ENCODE assay signal across 11 cellular contexts in genomic region chr12:53060721-53061276, GRCh38. TPM values are rescaled to one million over a fixed set of nuclear protein-coding genes. Genes with fewer than 3 reads are reported as not detected.
DNase-seq lines count a peak whose midpoint lies in the region; ATAC-seq, FAIRE-seq and TF ChIP-seq lines count a peak whose summit lies in the region.
"Had no signal": no experiment of that assay in that cellular context is flagged by ENCODE, and none has a peak within 500 bp of the region (broad histone marks: within the 10 kb centered on the region; RNA-seq: fewer than 3 reads in every experiment).

No MANE protein-coding gene starts in this region.

- CTCF ChIA-PET in K562 (lab: Yijun Ruan, JAX; ENCODE audit: low intra/inter-chr PET ratio): no interaction called here

- H3K36me3 ChIP-seq in K562 (ENCODE audit: control insufficient read depth, insufficient read depth, low read length) (peaks cover 5% of the 10 kb centered on the region; the same call in 2 of the 3 replicates), uterus (no peaks in the 10 kb centered on the region)

- peak overlapping the region in 1 of 2 experiments; percentile 10; a peak in 2 of 4 replicates for H3K9ac ChIP-seq in K562 (ENCODE audit: insufficient read depth in 1 of 2, low read depth in 2 of 2, low read length in 2 of 2)

- H3K27ac ChIP-seq in K562 (ENCODE audit: extremely low read depth, low read depth, low read length): no peak overlapping the region
- H3K27ac ChIP-seq in uterus: peak overlapping the region; percentile 82 to 86

- TF ChIP-seq RAD21 in K562 (CRISPR knock-in tag; conservative IDR thresholded peaks at IDR 0.05 in 1 of 2, IDR thresholded peaks at IDR 0.05 in 1 of 2): no peak

- ATAC-seq in K562: no peak
- ATAC-seq in HG02588 (IDR thresholded peaks at IDR 0.05; ENCODE audit: unreplicated experiment): no peak
- no peak for ATAC-seq in HG02973 (IDR thresholded peaks at IDR 0.05; ENCODE audit: unreplicated experiment)

- no peak for FAIRE-seq in K562 (lab: Jason Lieb, UNC)

- H3K9me3 ChIP-seq in K562 (replicated peaks; ENCODE audit: control insufficient read depth, insufficient read depth, low read depth, low read length): no peaks in the 10 kb centered on the region
- no peaks in the 10 kb centered on the region for H3K9me3 ChIP-seq in uterus

- peak; percentile 60 for DNase-seq in activated effector memory CD4-positive, alpha-beta T cell treated with anti-CD3 and anti-CD28 coated beads, Interleukin-2, amount 50 U/mL, for 16 hours
- no peak for DNase-seq in activated effector memory CD4-positive, alpha-beta T cell treated with Interleukin-2 at 50 U/mL for 16 hours
- DNase-seq in K562 (ENCODE audit: extremely low read depth in 1 of 4, low spot score in 3 of 4) (no peak), mesenteric fat pad (ENCODE audit: low spot score) (peak; percentile 88), uterus (peak in 1 of 2 donors; percentile 63), NCI-H1048 (lab: John Stamatoyannopoulos, UW) (no peak)
- DNase-seq: AML-193 had no signal

- no peak for TF ChIP-seq EP300 in K562 (IDR thresholded peaks at IDR 0.05; ENCODE audit: low read length)

- TF ChIP-seq CTCF in K562 (IDR thresholded peaks at IDR 0.05 in 2 of 3, conservative IDR thresholded peaks at IDR 0.05 in 1 of 3; ENCODE audit: insufficient read depth in 2 of 3, low read depth in 1 of 3, low read length in 3 of 3) (no peak), uterus (IDR thresholded peaks at IDR 0.05) (no peak)

- H3K4me3 ChIP-seq in K562 (no peak overlapping the region), uterus (no peak overlapping the region)

- POLR2A ChIA-PET in K562 (lab: Yijun Ruan, JAX): interaction anchor here (1.0 kb wide), 1 partner anchor 39 kb away, joined by 3 read pairs; no protein-coding TSS in a partner anchor

- no peak overlapping the region for H2AFZ ChIP-seq in K562 (ENCODE audit: low read depth, low read length)

- TF ChIP-seq POLR2A in K562 (conservative IDR thresholded peaks at IDR 0.05) (no peak), uterus (IDR thresholded peaks at IDR 0.05) (no peak)

- WGBS in K562 (ENCODE audit: insufficient coverage, low coverage, missing lambda C conversion rate): 45% methylated on average over 9 of the region's 18 CpGs

- H3K4me1 ChIP-seq in K562 (replicated peaks in 1 of 2; ENCODE audit: control insufficient read depth in 2 of 2, insufficient read depth in 2 of 2, low read length in 2 of 2): peaks cover 11 to 55% of the 10 kb centered on the region in 2 experiments; a peak in 4 of 5 replicates
- peaks cover 0 to 27% of the 10 kb centered on the region in 2 donors for H3K4me1 ChIP-seq in uterus

- no TSS peak for BruUV-seq in K562 (replicated peaks; lab: Mats Ljungman, UMichigan)

- H3K9me1 ChIP-seq in K562 (ENCODE audit: control insufficient read depth, insufficient read depth, low read length): no peaks in the 10 kb centered on the region

- intact Hi-C loops in K562 (cut with micrococcal nuclease) (loop anchor here (10.0 kb wide), 1 partner anchor 444 kb away; the partner anchor contains the start of genes NPFF and TARBP2), uterus (cut with DNase I; ENCODE audit: low total_unique reads) (loop anchor here (10.0 kb wide), 1 partner anchor 134 kb away; no protein-coding TSS in a partner anchor)

- H3K4me2 ChIP-seq in K562 (ENCODE audit: insufficient read depth, low read length): no peak overlapping the region

- no peaks in the 10 kb centered on the region for H4K20me1 ChIP-seq in K562 (replicated peaks; ENCODE audit: control insufficient read depth, insufficient read depth, low read length)

- in situ Hi-C loops in K562 (cut with MboI): loop anchor here (10.0 kb wide), 1 partner anchor 144 kb away; the partner anchor contains the start of gene ITGB7

- no peaks in the 10 kb centered on the region for H3K79me2 ChIP-seq in K562 (ENCODE audit: control insufficient read depth, insufficient read depth, low read length)

- H3K27me3 ChIP-seq in K562 (ENCODE audit: control insufficient read depth in 2 of 2, insufficient read depth in 2 of 2, low read length in 2 of 2) (no peaks in the 10 kb centered on the region; a peak in 1 of 5 replicates), uterus (no peaks in the 10 kb centered on the region)

RNA-seq across cellular contexts. Expression of gene TNS2, which starts 10.9 kb away (rescaled TPM):
- total RNA-seq in K562 (2011; cell fraction: chromatin; rRNA removed; ENCODE audit: low replicate concordance): 7.1 and 23.0 TPM in 2 replicates
- 8.0 and 14.7 TPM in 2 replicates for total RNA-seq in K562 (2011; cell fraction: nucleolus; rRNA removed)
- 8.0 and 11.1 TPM in 2 replicates for total RNA-seq in K562 (2011; cell fraction: nucleoplasm; rRNA removed)
- 1.2 and 1.3 TPM in 2 replicates for total RNA-seq in K562 (2014; rRNA removed)
- total RNA-seq in K562 (2014; rRNA removed; fragmentation: Illumina TruSeq; extraction: Trizol): 0.41 and 0.73 TPM in 2 replicates
- total RNA-seq in K562 (2015; rRNA removed; fragmentation: Illumina TruSeq; extraction: Trizol): 0.65 and 0.79 TPM in 2 replicates
- total RNA-seq in K562 (2021): 2.8 and 3.1 TPM in 2 replicates
- polyA plus RNA-seq in K562 (2011; rRNA removed): 1.3 and 1.7 TPM in 2 replicates
- 0.91 and 1.3 TPM in 2 replicates for polyA plus RNA-seq in K562 (2011; cell fraction: cytosol; rRNA removed)
- polyA plus RNA-seq in K562 (2011; cell fraction: nucleus; rRNA removed): 7.6 and 16.8 TPM in 2 replicates
- 1.5 and 2.8 TPM in 2 replicates for polyA plus RNA-seq in K562 (2012)
- 1.4 and 1.6 TPM in 2 replicates for polyA plus RNA-seq in K562 (2014; fragmentation: Illumina TruSeq; extraction: Trizol)
- polyA plus RNA-seq in K562 (2014; fragmentation: Nextera tagmentation; extraction: Ambion mirVana): under 1 TPM in 1 of 2 experiments, not detected in 1; 0.28 TPM
- 1.0 and 2.8 TPM in 2 replicates for polyA plus RNA-seq in K562 (2014; rRNA removed)
- 2.3 and 2.9 TPM in 2 replicates for polyA minus RNA-seq in K562 (2011; rRNA and poly(A)+ RNA removed)
- 4.6 and 4.9 TPM in 2 replicates for polyA minus RNA-seq in K562 (2011; cell fraction: cytosol; rRNA and poly(A)+ RNA removed)
- polyA minus RNA-seq in K562 (2011; cell fraction: nucleus; rRNA and poly(A)+ RNA removed): 9.4 and 13.6 TPM in 2 replicates
- total RNA-seq in mesenteric fat pad: 210 TPM
- 100 to 1,000 TPM in 2 of 4 donors, 10 to 100 TPM in 2; 64.0 to 394 (median 112) TPM for total RNA-seq in uterus

RNA-seq across cellular contexts. Expression of gene SPRYD3, which starts 18.4 kb away (rescaled TPM):
- total RNA-seq in K562 (2011; cell fraction: chromatin; rRNA removed; ENCODE audit: low replicate concordance): 10.8 and 27.6 TPM in 2 replicates
- 15.0 and 17.4 TPM in 2 replicates for total RNA-seq in K562 (2011; cell fraction: nucleolus; rRNA removed)
- total RNA-seq in K562 (2011; cell fraction: nucleoplasm; rRNA removed): 15.6 and 18.3 TPM in 2 replicates
- total RNA-seq in K562 (2014; rRNA removed) (8.4 and 10.6 TPM in 2 replicates), K562 (2014; rRNA removed; fragmentation: Illumina TruSeq; extraction: Trizol) (4.1 and 5.1 TPM in 2 replicates), K562 (2015; rRNA removed; fragmentation: Illumina TruSeq; extraction: Trizol) (5.0 and 5.9 TPM in 2 replicates), K562 (2021) (10.8 and 13.6 TPM in 2 replicates), mesenteric fat pad (46.2 TPM), uterus (10 to 100 TPM; 15.9 to 75.5 (median 28.9) TPM)
- polyA plus RNA-seq in K562 (2011; rRNA removed) (6.2 and 7.6 TPM in 2 replicates), K562 (2014; fragmentation: Illumina TruSeq; extraction: Trizol) (10.6 and 11.4 TPM in 2 replicates), K562 (2014; fragmentation: Nextera tagmentation; extraction: Ambion mirVana) (1 to 10 TPM; 1.5 to 2.6 TPM), K562 (2014; rRNA removed) (9.1 and 11.0 TPM in 2 replicates)
- polyA plus RNA-seq in K562 (2011; cell fraction: cytosol; rRNA removed): 8.6 and 18.4 TPM in 2 replicates
- polyA plus RNA-seq in K562 (2011; cell fraction: nucleus; rRNA removed): 11.1 and 16.3 TPM in 2 replicates
- polyA plus RNA-seq in K562 (2012): 11.4 and 11.7 TPM in 2 replicates
- polyA minus RNA-seq in K562 (2011; rRNA and poly(A)+ RNA removed): 7.4 and 10.3 TPM in 2 replicates
- polyA minus RNA-seq in K562 (2011; cell fraction: cytosol; rRNA and poly(A)+ RNA removed): 6.8 and 11.6 TPM in 2 replicates
- 6.6 and 7.5 TPM in 2 replicates for polyA minus RNA-seq in K562 (2011; cell fraction: nucleus; rRNA and poly(A)+ RNA removed)

RNA-seq across cellular contexts. Expression of gene IGFBP6, which starts 36.7 kb away (rescaled TPM):
- 0.97 TPM in 1 of 2 replicates, not detected in the other for total RNA-seq in K562 (2011; cell fraction: chromatin; rRNA removed; ENCODE audit: low replicate concordance)
- total RNA-seq in K562 (2011; cell fraction: nucleolus; rRNA removed): 0.66 and 1.8 TPM in 2 replicates
- total RNA-seq in K562 (2011; cell fraction: nucleoplasm; rRNA removed): 0.37 TPM in 1 of 2 replicates, not detected in the other
- total RNA-seq in K562 (2014; rRNA removed) (1.2 and 1.6 TPM in 2 replicates), K562 (2014; rRNA removed; fragmentation: Illumina TruSeq; extraction: Trizol) (0.36 and 0.61 TPM in 2 replicates), K562 (2015; rRNA removed; fragmentation: Illumina TruSeq; extraction: Trizol) (0.38 and 0.76 TPM in 2 replicates), K562 (2021) (1.4 and 2.3 TPM in 2 replicates), mesenteric fat pad (195 TPM), uterus (100 to 1,000 TPM in 3 of 4 donors, 10 to 100 TPM in 1; 48.7 to 762 (median 252) TPM)
- polyA plus RNA-seq in K562 (2011; rRNA removed) (0.24 and 1.4 TPM in 2 replicates), K562 (2014; fragmentation: Illumina TruSeq; extraction: Trizol) (0.52 and 0.62 TPM in 2 replicates), K562 (2014; fragmentation: Nextera tagmentation; extraction: Ambion mirVana) (under 1 TPM; 0.15 to 0.23 TPM), K562 (2014; rRNA removed) (0.54 and 2.4 TPM in 2 replicates)
- polyA plus RNA-seq in K562 (2011; cell fraction: cytosol; rRNA removed): 0.94 and 2.5 TPM in 2 replicates
- polyA plus RNA-seq in K562 (2011; cell fraction: nucleus; rRNA removed): 0.24 and 0.47 TPM in 2 replicates
- polyA plus RNA-seq in K562 (2012): 0.89 and 1.4 TPM in 2 replicates
- not detected in 2 replicates for polyA minus RNA-seq in K562 (2011; rRNA and poly(A)+ RNA removed)
- 1.1 TPM in 1 of 2 replicates, not detected in the other for polyA minus RNA-seq in K562 (2011; cell fraction: cytosol; rRNA and poly(A)+ RNA removed)
- polyA minus RNA-seq in K562 (2011; cell fraction: nucleus; rRNA and poly(A)+ RNA removed): not detected in 2 replicates
- total RNA-seq: T-helper 1 cell treated with Interleukin-12 subunit alpha and Interleukin-12 subunit beta and Interleukin-4 antibody, amounts not matched to agents 30 ng/mL and 1 ng/mL, for 36 hours had no signal

RNA-seq across cellular contexts. Expression of gene SOAT2, which starts 42.5 kb away (rescaled TPM):
- not detected in 2 replicates for total RNA-seq in K562 (2011; cell fraction: chromatin; rRNA removed; ENCODE audit: low replicate concordance)
- total RNA-seq in K562 (2011; cell fraction: nucleolus; rRNA removed): not detected in 2 replicates
- 0.38 TPM in 1 of 2 replicates, not detected in the other for total RNA-seq in K562 (2011; cell fraction: nucleoplasm; rRNA removed)
- total RNA-seq in K562 (2014; rRNA removed) (not detected in 2 replicates), K562 (2014; rRNA removed; fragmentation: Illumina TruSeq; extraction: Trizol) (not detected in 2 replicates), K562 (2015; rRNA removed; fragmentation: Illumina TruSeq; extraction: Trizol) (not detected in 2 replicates), K562 (2021) (not detected in 2 replicates), mesenteric fat pad (not detected), uterus (under 1 TPM in 1 of 4 donors, not detected in 3; 0.82 TPM)
- polyA plus RNA-seq in K562 (2011; rRNA removed) (not detected in 2 replicates), K562 (2014; fragmentation: Illumina TruSeq; extraction: Trizol) (not detected in 2 replicates), K562 (2014; fragmentation: Nextera tagmentation; extraction: Ambion mirVana) (not detected), K562 (2014; rRNA removed) (0.04 TPM in 1 of 2 replicates, not detected in the other)
- polyA plus RNA-seq in K562 (2011; cell fraction: cytosol; rRNA removed): not detected in 2 replicates
- polyA plus RNA-seq in K562 (2011; cell fraction: nucleus; rRNA removed): not detected in 2 replicates
- polyA plus RNA-seq in K562 (2012): not detected in 2 replicates
- polyA minus RNA-seq in K562 (2011; rRNA and poly(A)+ RNA removed): not detected in 2 replicates
- not detected in 2 replicates for polyA minus RNA-seq in K562 (2011; cell fraction: cytosol; rRNA and poly(A)+ RNA removed)
- polyA minus RNA-seq in K562 (2011; cell fraction: nucleus; rRNA and poly(A)+ RNA removed): not detected in 2 replicates
- total RNA-seq: HT1080; T-helper 1 cell treated with Interleukin-12 subunit alpha and Interleukin-12 subunit beta and Interleukin-4 antibody, amounts not matched to agents 30 ng/mL and 1 ng/mL, for 36 hours had no signal

RNA-seq across cellular contexts. Expression of gene EIF4B, which starts 54.5 kb away (rescaled TPM):
- total RNA-seq in K562 (2011; cell fraction: chromatin; rRNA removed; ENCODE audit: low replicate concordance): 260 and 374 TPM in 2 replicates
- 137 and 149 TPM in 2 replicates for total RNA-seq in K562 (2011; cell fraction: nucleolus; rRNA removed)
- 211 and 264 TPM in 2 replicates for total RNA-seq in K562 (2011; cell fraction: nucleoplasm; rRNA removed)
- total RNA-seq in K562 (2014; rRNA removed) (617 and 636 TPM in 2 replicates), K562 (2014; rRNA removed; fragmentation: Illumina TruSeq; extraction: Trizol) (669 and 710 TPM in 2 replicates), K562 (2015; rRNA removed; fragmentation: Illumina TruSeq; extraction: Trizol) (624 and 636 TPM in 2 replicates), K562 (2021) (535 and 617 TPM in 2 replicates), mesenteric fat pad (393 TPM), uterus (1,000 to 10,000 TPM in 1 of 4 donors, 100 to 1,000 TPM in 3; 388 to 1,076 (median 585) TPM)
- polyA plus RNA-seq in K562 (2011; rRNA removed) (489 and 497 TPM in 2 replicates), K562 (2014; fragmentation: Illumina TruSeq; extraction: Trizol) (552 and 578 TPM in 2 replicates), K562 (2014; fragmentation: Nextera tagmentation; extraction: Ambion mirVana) (100 to 1,000 TPM; 138 to 150 TPM), K562 (2014; rRNA removed) (312 and 317 TPM in 2 replicates)
- polyA plus RNA-seq in K562 (2011; cell fraction: cytosol; rRNA removed): 278 and 542 TPM in 2 replicates
- polyA plus RNA-seq in K562 (2011; cell fraction: nucleus; rRNA removed): 180 and 236 TPM in 2 replicates
- 383 and 523 TPM in 2 replicates for polyA plus RNA-seq in K562 (2012)
- polyA minus RNA-seq in K562 (2011; rRNA and poly(A)+ RNA removed): 1,377 and 1,493 TPM in 2 replicates
- polyA minus RNA-seq in K562 (2011; cell fraction: cytosol; rRNA and poly(A)+ RNA removed): 466 and 538 TPM in 2 replicates
- polyA minus RNA-seq in K562 (2011; cell fraction: nucleus; rRNA and poly(A)+ RNA removed): 102 and 253 TPM in 2 replicates

Comparison
In these comparisons a context has a peak if more than half of its experiments do, and no peak if none do; other contexts are left out.
1. DNase-seq: peak in activated effector memory CD4-positive, alpha-beta T cell treated with anti-CD3 and anti-CD28 coated beads, Interleukin-2, amount 50 U/mL, for 16 hours (single experiment) and mesenteric fat pad (single experiment); none in activated effector memory CD4-positive, alpha-beta T cell treated with Interleukin-2 at 50 U/mL for 16 hours (single experiment), K562 (0 of 4) and NCI-H1048 (single experiment).
2. RNA of gene IGFBP6, which starts 36.7 kb away (total RNA-seq): 48.7 to 762 TPM in uterus and 195 TPM in mesenteric fat pad (single experiment); 0.36 to 2.3 TPM in K562; every median in the first group is over 10 times any median in the second.